In the genomic region with DNA sequence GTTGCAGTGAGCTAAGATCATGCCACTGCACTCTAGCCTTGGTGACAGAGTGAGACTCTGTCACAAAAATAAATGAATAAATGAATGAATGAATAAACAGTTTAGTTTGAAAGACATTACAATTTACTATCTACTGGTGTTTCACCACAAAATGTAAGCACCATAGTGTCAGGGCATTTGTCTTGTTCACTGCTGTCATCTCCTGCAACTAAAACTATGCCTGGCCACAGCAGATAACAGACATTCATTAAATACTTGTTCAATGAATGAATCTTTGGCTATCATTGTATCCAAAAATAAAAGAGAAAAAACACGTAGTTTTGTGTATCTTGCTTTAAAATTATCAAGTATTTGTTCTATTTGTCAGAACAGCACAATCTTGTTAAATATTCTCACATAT, we compare ENCODE assay signal across 2 cellular contexts.
A peak's percentile ranks its signal among the peaks of the same experiment; 100 is the strongest.
TF ChIP-seq lines count a peak whose summit lies in the region.

No MANE protein-coding gene starts in this region.

TF ChIP-seq in SK-N-SH, 30 proteins besides CTCF, POLR2A, EP300 and RAD21 (continued from another document):
- TF ChIP-seq PBX3 (IDR thresholded peaks at IDR 0.05) = peak; percentile 55; the same call in 1 of the 2 replicates

TF ChIP-seq in SK-N-SH treated with all-trans-retinoic acid at 6 μM for 48 hours, 23 proteins besides CTCF, POLR2A, EP300 and RAD21 (continued from another document):
- TF ChIP-seq, protein P1, sequence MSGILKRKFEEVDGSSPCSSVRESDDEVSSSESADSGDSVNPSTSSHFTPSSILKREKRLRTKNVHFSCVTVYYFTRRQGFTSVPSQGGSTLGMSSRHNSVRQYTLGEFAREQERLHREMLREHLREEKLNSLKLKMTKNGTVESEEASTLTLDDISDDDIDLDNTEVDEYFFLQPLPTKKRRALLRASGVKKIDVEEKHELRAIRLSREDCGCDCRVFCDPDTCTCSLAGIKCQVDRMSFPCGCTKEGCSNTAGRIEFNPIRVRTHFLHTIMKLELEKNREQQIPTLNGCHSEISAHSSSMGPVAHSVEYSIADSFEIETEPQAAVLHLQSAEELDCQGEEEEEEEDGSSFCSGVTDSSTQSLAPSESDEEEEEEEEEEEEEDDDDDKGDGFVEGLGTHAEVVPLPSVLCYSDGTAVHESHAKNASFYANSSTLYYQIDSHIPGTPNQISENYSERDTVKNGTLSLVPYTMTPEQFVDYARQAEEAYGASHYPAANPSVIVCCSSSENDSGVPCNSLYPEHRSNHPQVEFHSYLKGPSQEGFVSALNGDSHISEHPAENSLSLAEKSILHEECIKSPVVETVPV (CRISPR knock-in tag; IDR thresholded peaks at IDR 0.05) = no peak
- TF ChIP-seq PPARA (CRISPR knock-in tag; IDR thresholded peaks at IDR 0.05; ENCODE audit: borderline replicate concordance) = no peak
- TF ChIP-seq, protein P2, sequence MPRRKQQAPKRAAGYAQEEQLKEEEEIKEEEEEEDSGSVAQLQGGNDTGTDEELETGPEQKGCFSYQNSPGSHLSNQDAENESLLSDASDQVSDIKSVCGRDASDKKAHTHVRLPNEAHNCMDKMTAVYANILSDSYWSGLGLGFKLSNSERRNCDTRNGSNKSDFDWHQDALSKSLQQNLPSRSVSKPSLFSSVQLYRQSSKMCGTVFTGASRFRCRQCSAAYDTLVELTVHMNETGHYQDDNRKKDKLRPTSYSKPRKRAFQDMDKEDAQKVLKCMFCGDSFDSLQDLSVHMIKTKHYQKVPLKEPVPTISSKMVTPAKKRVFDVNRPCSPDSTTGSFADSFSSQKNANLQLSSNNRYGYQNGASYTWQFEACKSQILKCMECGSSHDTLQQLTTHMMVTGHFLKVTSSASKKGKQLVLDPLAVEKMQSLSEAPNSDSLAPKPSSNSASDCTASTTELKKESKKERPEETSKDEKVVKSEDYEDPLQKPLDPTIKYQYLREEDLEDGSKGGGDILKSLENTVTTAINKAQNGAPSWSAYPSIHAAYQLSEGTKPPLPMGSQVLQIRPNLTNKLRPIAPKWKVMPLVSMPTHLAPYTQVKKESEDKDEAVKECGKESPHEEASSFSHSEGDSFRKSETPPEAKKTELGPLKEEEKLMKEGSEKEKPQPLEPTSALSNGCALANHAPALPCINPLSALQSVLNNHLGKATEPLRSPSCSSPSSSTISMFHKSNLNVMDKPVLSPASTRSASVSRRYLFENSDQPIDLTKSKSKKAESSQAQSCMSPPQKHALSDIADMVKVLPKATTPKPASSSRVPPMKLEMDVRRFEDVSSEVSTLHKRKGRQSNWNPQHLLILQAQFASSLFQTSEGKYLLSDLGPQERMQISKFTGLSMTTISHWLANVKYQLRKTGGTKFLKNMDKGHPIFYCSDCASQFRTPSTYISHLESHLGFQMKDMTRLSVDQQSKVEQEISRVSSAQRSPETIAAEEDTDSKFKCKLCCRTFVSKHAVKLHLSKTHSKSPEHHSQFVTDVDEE (CRISPR knock-in tag; IDR thresholded peaks at IDR 0.05) = no peak
- TF ChIP-seq, protein P3, sequence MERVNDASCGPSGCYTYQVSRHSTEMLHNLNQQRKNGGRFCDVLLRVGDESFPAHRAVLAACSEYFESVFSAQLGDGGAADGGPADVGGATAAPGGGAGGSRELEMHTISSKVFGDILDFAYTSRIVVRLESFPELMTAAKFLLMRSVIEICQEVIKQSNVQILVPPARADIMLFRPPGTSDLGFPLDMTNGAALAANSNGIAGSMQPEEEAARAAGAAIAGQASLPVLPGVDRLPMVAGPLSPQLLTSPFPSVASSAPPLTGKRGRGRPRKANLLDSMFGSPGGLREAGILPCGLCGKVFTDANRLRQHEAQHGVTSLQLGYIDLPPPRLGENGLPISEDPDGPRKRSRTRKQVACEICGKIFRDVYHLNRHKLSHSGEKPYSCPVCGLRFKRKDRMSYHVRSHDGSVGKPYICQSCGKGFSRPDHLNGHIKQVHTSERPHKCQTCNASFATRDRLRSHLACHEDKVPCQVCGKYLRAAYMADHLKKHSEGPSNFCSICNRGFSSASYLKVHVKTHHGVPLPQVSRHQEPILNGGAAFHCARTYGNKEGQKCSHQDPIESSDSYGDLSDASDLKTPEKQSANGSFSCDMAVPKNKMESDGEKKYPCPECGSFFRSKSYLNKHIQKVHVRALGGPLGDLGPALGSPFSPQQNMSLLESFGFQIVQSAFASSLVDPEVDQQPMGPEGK (CRISPR knock-in tag; IDR thresholded peaks at IDR 0.05; ENCODE audit: borderline replicate concordance) = no peak
- TF ChIP-seq ZFP3 (CRISPR knock-in tag; IDR thresholded peaks at IDR 0.05) = no peak
- TF ChIP-seq CSDC2 (CRISPR knock-in tag; IDR thresholded peaks at IDR 0.05) = no peak
TF ChIP-seq in SK-N-SH treated with all-trans-retinoic acid at 6 μM for 48 hours: peak in this region for 0.
